ENCODE assay signal across 3 cellular contexts in the genomic region with DNA sequence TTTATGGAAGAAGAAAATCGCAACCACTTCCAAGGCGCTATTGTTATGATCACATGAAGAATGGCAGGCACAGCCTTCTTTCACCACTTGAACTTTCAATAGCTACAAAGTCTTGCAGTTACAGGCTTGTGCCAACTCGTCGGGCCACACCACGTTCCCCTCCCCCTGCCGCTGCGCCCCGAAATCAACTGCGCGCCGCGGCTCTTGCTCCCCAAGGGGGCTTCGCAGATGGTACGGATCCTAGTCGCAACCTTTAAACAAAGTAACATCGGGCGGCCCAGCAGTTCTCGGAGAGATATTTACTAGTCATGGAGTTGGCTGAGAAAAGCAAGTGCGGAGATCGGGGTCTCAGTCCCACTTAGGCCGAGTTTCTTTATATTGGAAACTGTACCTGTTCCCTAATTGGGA.
TF ChIP-seq lines count a peak whose summit lies in the region.

No MANE protein-coding gene starts in this region.

TF ChIP-seq in SK-N-SH, 30 proteins besides CTCF, POLR2A, EP300 and RAD21 (continued from another document and continues in another):
- TF ChIP-seq REST (IDR thresholded peaks at IDR 0.05; ENCODE audit: low read depth, low read length) (no peak), NRF1 (IDR thresholded peaks at IDR 0.05; ENCODE audit: low read depth, low read length) (no peak), TAF1 (IDR thresholded peaks at IDR 0.05; ENCODE audit: borderline replicate concordance, low read depth, low read length) (no peak), IRF3 (IDR thresholded peaks at IDR 0.05; ENCODE audit: low read depth, low read length) (no peak), GATA2 (CRISPR knock-in tag; IDR thresholded peaks at IDR 0.05) (no peak), ELF1 (IDR thresholded peaks at IDR 0.05) (no peak), CHD2 (IDR thresholded peaks at IDR 0.05; ENCODE audit: low read length, partially characterized antibody) (no peak), SMC3 (IDR thresholded peaks at IDR 0.05; ENCODE audit: low read depth, low read length) (no peak), TCF12 (IDR thresholded peaks at IDR 0.05) (no peak), POLR2AphosphoS5 (IDR thresholded peaks at IDR 0.05; ENCODE audit: low read depth, low read length) (no peak), RXRA (IDR thresholded peaks at IDR 0.05; ENCODE audit: borderline replicate concordance, low read depth) (no peak), MAX (IDR thresholded peaks at IDR 0.05; ENCODE audit: low read depth) (no peak)
- TF ChIP-seq, protein P1, sequence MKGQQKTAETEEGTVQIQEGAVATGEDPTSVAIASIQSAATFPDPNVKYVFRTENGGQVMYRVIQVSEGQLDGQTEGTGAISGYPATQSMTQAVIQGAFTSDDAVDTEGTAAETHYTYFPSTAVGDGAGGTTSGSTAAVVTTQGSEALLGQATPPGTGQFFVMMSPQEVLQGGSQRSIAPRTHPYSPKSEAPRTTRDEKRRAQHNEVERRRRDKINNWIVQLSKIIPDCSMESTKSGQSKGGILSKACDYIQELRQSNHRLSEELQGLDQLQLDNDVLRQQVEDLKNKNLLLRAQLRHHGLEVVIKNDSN (IDR thresholded peaks at IDR 0.05; ENCODE audit: borderline replicate concordance, low read depth): no peak

TF ChIP-seq in SK-N-SH treated with all-trans-retinoic acid at 6 μM for 48 hours, 23 proteins besides CTCF, POLR2A, EP300 and RAD21 (continued from another document):
- no peak for TF ChIP-seq PATZ1 (CRISPR knock-in tag; IDR thresholded peaks at IDR 0.05; ENCODE audit: borderline replicate concordance)
- no peak for TF ChIP-seq ARNTL (CRISPR knock-in tag; IDR thresholded peaks at IDR 0.05; ENCODE audit: borderline replicate concordance, low read depth)
- no peak for TF ChIP-seq ZFP3 (CRISPR knock-in tag; IDR thresholded peaks at IDR 0.05)

TF ChIP-seq in WTC11, 78 proteins besides CTCF, POLR2A, EP300 and RAD21 (continued from another document):
- TF ChIP-seq, protein P2, sequence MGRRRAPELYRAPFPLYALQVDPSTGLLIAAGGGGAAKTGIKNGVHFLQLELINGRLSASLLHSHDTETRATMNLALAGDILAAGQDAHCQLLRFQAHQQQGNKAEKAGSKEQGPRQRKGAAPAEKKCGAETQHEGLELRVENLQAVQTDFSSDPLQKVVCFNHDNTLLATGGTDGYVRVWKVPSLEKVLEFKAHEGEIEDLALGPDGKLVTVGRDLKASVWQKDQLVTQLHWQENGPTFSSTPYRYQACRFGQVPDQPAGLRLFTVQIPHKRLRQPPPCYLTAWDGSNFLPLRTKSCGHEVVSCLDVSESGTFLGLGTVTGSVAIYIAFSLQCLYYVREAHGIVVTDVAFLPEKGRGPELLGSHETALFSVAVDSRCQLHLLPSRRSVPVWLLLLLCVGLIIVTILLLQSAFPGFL (CRISPR knock-in tag; IDR thresholded peaks at IDR 0.05; ENCODE audit: borderline replicate concordance): no peak
- no peak for TF ChIP-seq E2F1 (CRISPR knock-in tag; IDR thresholded peaks at IDR 0.05)
